30 cellular contexts compared by ENCODE assay signal in the genomic region with DNA sequence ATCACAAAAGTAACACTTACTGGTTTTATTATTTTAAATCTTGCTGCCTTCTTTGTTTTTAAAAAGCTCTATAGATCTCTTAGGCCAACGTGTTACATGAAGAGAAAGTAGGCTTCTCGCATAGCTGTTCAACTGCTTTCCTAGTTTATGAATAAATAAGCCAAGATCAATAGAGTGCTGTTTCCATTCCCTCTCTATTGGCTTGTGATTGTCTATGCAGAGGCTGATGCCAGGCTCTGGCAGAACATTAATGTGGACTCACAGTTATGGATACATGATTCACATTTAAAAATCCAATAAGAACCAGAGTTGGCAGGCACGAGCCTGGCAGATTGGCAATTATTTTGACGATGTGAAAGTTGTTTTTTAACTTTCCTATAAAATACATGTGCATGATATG.
"Had no signal": no experiment of that assay in that cellular context is flagged by ENCODE, and none has a peak within 500 bp of the region (broad histone marks: within the 10 kb centered on the region; RNA-seq: fewer than 3 reads in every experiment).

No MANE protein-coding gene starts in this region.

- ATAC-seq: activated CD4-positive, alpha-beta T cell treated with anti-CD3 and anti-CD28 coated beads for 36 hours; activated CD4-positive, CD25-positive, alpha-beta regulatory T cell treated with anti-CD3 and anti-CD28 coated beads, Interleukin-2, amount 50 U/mL, for 24 hours; activated CD8-positive, alpha-beta T cell treated with anti-CD3 and anti-CD28 coated beads, Interleukin-2, amount 10 ng/mL, durations not matched to agents 7 days and 5 days; activated naive CD4-positive, alpha-beta T cell treated with anti-CD3 and anti-CD28 coated beads, Interleukin-2, amount 50 U/mL, for 72 hours; body of pancreas; Panc1; WTC11 had no signal

- H3K4me3 ChIP-seq: adrenal gland, body of pancreas, breast epithelium, SJSA1 had no signal

- H3K27ac ChIP-seq: adrenal gland, body of pancreas, breast epithelium, SJSA1 had no signal

- DNase-seq: activated CD4-positive, alpha-beta T cell treated with anti-CD3 and anti-CD28 coated beads for 36 hours; activated CD4-positive, alpha-beta T cell treated with anti-CD3 and anti-CD28 coated beads, Interleukin-2, amount 10 ng/mL, durations not matched to agents 7 days and 5 days; activated CD4-positive, alpha-beta T cell treated with anti-CD3 and anti-CD28 coated beads, Interleukin-2, amount 50 U/mL, for 48 hours; activated CD8-positive, alpha-beta T cell treated with anti-CD3 and anti-CD28 coated beads, Interleukin-2, amount 10 ng/mL, durations not matched to agents 7 days and 5 days; activated gamma-delta T cell; activated naive CD4-positive, alpha-beta T cell treated with anti-CD3 and anti-CD28 coated beads for 36 hours; activated T-cell treated with anti-CD3 and anti-CD28 coated beads, Interleukin-2, amount 50 U/mL, for 24 hours; adrenal gland; body of pancreas; Karpas-422; KBM-7; MM.1S; MV-4-11; NCI-H1092; NCI-H1436 treated with DMSO at 0.1 percent for 48 hours; NCI-H187 treated with DMSO at 0.1 percent for 48 hours; NCI-H2171 treated with DMSO at 0.1 percent for 48 hours; NCI-H345; NCI-H524 treated with DMSO at 0.1 percent for 48 hours; RPMI8226; SHP77 treated with DMSO at 0.1 percent for 48 hours; SK-N-SH had no signal

- H3K9me3 ChIP-seq: adrenal gland, body of pancreas, SJSA1, SK-N-SH had no signal

- H3K4me2 ChIP-seq: SK-N-SH had no signal

- H3K9ac ChIP-seq: SK-N-SH had no signal

- H3K27me3 ChIP-seq: adrenal gland, body of pancreas, breast epithelium, SJSA1 had no signal

- H3K4me1 ChIP-seq: breast epithelium had no signal

- H3K36me3 ChIP-seq: adrenal gland, breast epithelium, SJSA1 had no signal

- FAIRE-seq: astrocyte, TTC549 had no signal
